ENCODE assay signal across 16 cellular contexts in genomic region chr7:150807616-150808438, GRCh38. TPM values are rescaled to one million over a fixed set of nuclear protein-coding genes. Genes with fewer than 3 reads are reported as not detected.
A peak's percentile ranks its signal among the peaks of the same experiment; 100 is the strongest.
DNase-seq lines count a peak whose midpoint lies in the region; ATAC-seq, FAIRE-seq and TF ChIP-seq lines count a peak whose summit lies in the region.
"Not testable (repeated sequence)": the region's sequence is repeated elsewhere in the genome, so short reads cannot be mapped to it uniquely, and the experiment has no call there.
"Had no signal": no experiment of that assay in that cellular context is flagged by ENCODE, and none has a peak within 500 bp of the region (broad histone marks: within the 10 kb centered on the region; RNA-seq: fewer than 3 reads in every experiment).

No MANE protein-coding gene starts in this region.

- not testable (repeated sequence) for H3F3A ChIP-seq in neural progenitor cell (ENCODE audit: low read depth)

- H3K9me3 ChIP-seq in colonic mucosa; neural progenitor cell (ENCODE audit: low read depth): not testable (repeated sequence)
- peaks cover 19% of the 10 kb centered on the region; the same call in 1 of the 2 replicates for H3K9me3 ChIP-seq in HepG2 (ENCODE audit: low read length)

- H3K4me1 Mint-ChIP-seq in neural progenitor cell = not testable (repeated sequence)

- not testable (repeated sequence) for BruUV-seq in HepG2 (replicated peaks; lab: Mats Ljungman, UMichigan)

- H3K36me3 Mint-ChIP-seq in neural progenitor cell = not testable (repeated sequence)

- H3K27me3 ChIP-seq in colonic mucosa; HepG2 (ENCODE audit: control insufficient read depth in 1 of 2, insufficient read depth in 2 of 2, low read length in 2 of 2); neural progenitor cell: not testable (repeated sequence)

- TF ChIP-seq RAD21 in HepG2 (CRISPR knock-in tag; IDR thresholded peaks at IDR 0.05) = not testable (repeated sequence)

- in situ Hi-C loops in HepG2 (cut with HindIII; ENCODE audit: extremely low pct_ligation_motif_present, low pct_unique_long_range_greater_than_20kb) = not testable (repeated sequence)

- not testable (repeated sequence) for H3K36me3 ChIP-seq in colonic mucosa; HepG2 (replicated peaks in 1 of 2; ENCODE audit: control insufficient read depth in 1 of 2, insufficient read depth in 2 of 2, low read length in 2 of 2); neural progenitor cell

- H3K79me2 ChIP-seq in HepG2 (ENCODE audit: insufficient read depth, low read length); neural progenitor cell (ENCODE audit: low read depth): not testable (repeated sequence)

- peak in 1 of 2 experiments; percentile 26; a peak in 2 of 4 replicates for TF ChIP-seq POLR2A in HepG2 (IDR thresholded peaks at IDR 0.05; ENCODE audit: insufficient read depth in 1 of 2, low read depth in 2 of 2, low read length in 2 of 2)

- not testable (repeated sequence) for H4K20me1 ChIP-seq in HepG2 (ENCODE audit: insufficient read depth, low read length); neural progenitor cell (ENCODE audit: low read depth)

- not testable (repeated sequence) for H3K4me3 ChIP-seq in colonic mucosa, neural progenitor cell
- peak overlapping the region in 2 of 3 experiments; percentile 44 to 64; a peak in 4 of 6 replicates for H3K4me3 ChIP-seq in HepG2 (replicated peaks in 1 of 3; ENCODE audit: insufficient read depth in 1 of 3, low read depth in 2 of 3, low read length in 3 of 3)

- H3K4me3 Mint-ChIP-seq in neural progenitor cell = not testable (repeated sequence)

- H3K27ac ChIP-seq in colonic mucosa (peak overlapping the region; percentile 76), HepG2 (ENCODE audit: extremely low read length, insufficient read depth, low read length) (peak overlapping the region; percentile 78)
- not testable (repeated sequence) for H3K27ac ChIP-seq in neural progenitor cell

- not testable (repeated sequence) for H3K4me1 ChIP-seq in colonic mucosa, neural progenitor cell
- H3K4me1 ChIP-seq in HepG2 (ENCODE audit: insufficient read depth, low read length) = peaks cover 19% of the 10 kb centered on the region

- TF ChIP-seq EP300 in HepG2 (IDR thresholded peaks at IDR 0.05; ENCODE audit: low read depth in 2 of 2, low read length in 2 of 2); HepG2 (CRISPR knock-in tag; IDR thresholded peaks at IDR 0.05; ENCODE audit: borderline replicate concordance): not testable (repeated sequence)

- POLR2A ChIA-PET in HepG2 (lab: Yijun Ruan, JAX) = interaction anchor here (1.5 kb wide), 1 partner anchor 61 kb away, joined by 5 read pairs; no protein-coding TSS in a partner anchor

- peaks cover 13% of the 10 kb centered on the region for H3K9me3 Mint-ChIP-seq in neural progenitor cell

- peak; percentile 71 for ATAC-seq in HepG2

- CTCF ChIA-PET in HepG2 (lab: Yijun Ruan, JAX; ENCODE audit: low intra/inter-chr PET ratio, low total read pairs) = not testable (repeated sequence)

- peak; percentile 83 for FAIRE-seq in HepG2 (lab: Jason Lieb, UNC)

- WGBS in HepG2 (ENCODE audit: low lambda C conversion rate) = 14% methylated on average over 7 of the region's 13 CpGs

- peak; percentile 26 for DNase-seq in DMS153 treated with DMSO at 0.1 percent for 48 hours (lab: John Stamatoyannopoulos, UW; ENCODE audit: unreplicated experiment)
- DNase-seq in NCI-H146 treated with DMSO at 0.1 percent for 48 hours (lab: John Stamatoyannopoulos, UW; ENCODE audit: unreplicated experiment) = peak; percentile 36
- DNase-seq in NCI-H748 (lab: John Stamatoyannopoulos, UW; ENCODE audit: unreplicated experiment) = peak; percentile 75
- DNase-seq in colonic mucosa = peak; percentile 85
- DNase-seq in HepG2 (ENCODE audit: low spot score) = peak; percentile 78
- not testable (repeated sequence) for DNase-seq in neural progenitor cell (ENCODE audit: low spot score)

- H3K27ac Mint-ChIP-seq in neural progenitor cell = not testable (repeated sequence)

- peak overlapping the region; percentile 42 for H2AFZ ChIP-seq in HepG2 (ENCODE audit: low read length)
- peak overlapping the region; percentile 69 for H2AFZ ChIP-seq in neural progenitor cell (replicated peaks)

- intact Hi-C loops in colonic mucosa (cut with DNase I); HepG2 (cut with micrococcal nuclease; ENCODE audit: unreplicated experiment): not testable (repeated sequence)

- not testable (repeated sequence) for H3K9ac ChIP-seq in colonic mucosa (ENCODE audit: low read depth in 2 of 2, low read length in 2 of 2); neural progenitor cell
- H3K9ac ChIP-seq in HepG2 (ENCODE audit: insufficient read depth, low read depth, low read length) = peak overlapping the region; percentile 46; the same call in 1 of the 2 replicates

- TF ChIP-seq CTCF in colonic mucosa (IDR thresholded peaks at IDR 0.05); neural progenitor cell (IDR thresholded peaks at IDR 0.05): not testable (repeated sequence)
- TF ChIP-seq CTCF in HepG2 (CRISPR knock-in tag; IDR thresholded peaks at IDR 0.05) = peak; percentile 30

- peak overlapping the region; percentile 85 for H3K4me2 ChIP-seq in HepG2 (ENCODE audit: low read depth, low read length)
- H3K4me2 ChIP-seq in neural progenitor cell = not testable (repeated sequence)

- H3K27me3 Mint-ChIP-seq in neural progenitor cell (ENCODE audit: insufficient read depth, low read depth) = not testable (repeated sequence)

RNA-seq across cellular contexts. Expression of gene TMEM176A, which starts 7.3 kb away (rescaled TPM):
- total RNA-seq in colonic mucosa (100 to 1,000 TPM; 130 to 170 TPM), HepG2 (2016; rRNA removed; fragmentation: Illumina TruSeq; extraction: Trizol) (not detected in 2 replicates), neural progenitor cell (ENCODE audit: low replicate concordance) (0.62 TPM in 1 of 2 replicates, not detected in the other)
- not detected in 2 replicates for total RNA-seq in HepG2 (2016; cell fraction: cytosol; rRNA removed; fragmentation: Illumina TruSeq; extraction: Trizol; ENCODE audit: low read depth)
- total RNA-seq in HepG2 (2016; cell fraction: insoluble cytoplasmic fraction; rRNA removed; fragmentation: Illumina TruSeq; extraction: Trizol) = not detected in 2 replicates
- not detected in 2 replicates for total RNA-seq in HepG2 (2016; cell fraction: membrane; rRNA removed; fragmentation: Illumina TruSeq; extraction: Trizol)
- total RNA-seq in HepG2 (2016; cell fraction: nucleus; rRNA removed; fragmentation: Illumina TruSeq; extraction: Trizol) = not detected in 2 replicates
- polyA plus RNA-seq in HepG2 (2011; rRNA removed) = not detected in 2 replicates
- polyA plus RNA-seq in HepG2 (2011; cell fraction: cytosol; rRNA removed) = not detected in 2 replicates
- not detected in 2 replicates for polyA plus RNA-seq in HepG2 (2011; cell fraction: nucleus; rRNA removed)
- not detected in 2 replicates for polyA plus RNA-seq in HepG2 (2012)
- polyA plus RNA-seq in HepG2 (2016; cell fraction: cytosol; fragmentation: Illumina TruSeq; extraction: Trizol; ENCODE audit: low read depth) = not detected in 2 replicates
- polyA plus RNA-seq in HepG2 (2016; cell fraction: insoluble cytoplasmic fraction; fragmentation: Illumina TruSeq; extraction: Trizol; ENCODE audit: low read depth) = not detected in 2 replicates
- polyA plus RNA-seq in HepG2 (2016; cell fraction: membrane; fragmentation: Illumina TruSeq; extraction: Trizol; ENCODE audit: low read depth) = not detected in 2 replicates
- not detected in 2 replicates for polyA plus RNA-seq in HepG2 (2016; cell fraction: nucleus; fragmentation: Illumina TruSeq; extraction: Trizol; ENCODE audit: insufficient read depth, low read depth)
- polyA minus RNA-seq in HepG2 (2011; rRNA and poly(A)+ RNA removed; ENCODE audit: low replicate concordance) = not detected in 2 replicates
- polyA minus RNA-seq in HepG2 (2011; cell fraction: cytosol; rRNA and poly(A)+ RNA removed) = not detected in 2 replicates
- polyA minus RNA-seq in HepG2 (2011; cell fraction: nucleus; rRNA and poly(A)+ RNA removed) = not detected in 2 replicates
- total RNA-seq: GM12878, GM23248, H7, PC-3, RPMI7951, SJCRH30 had no signal
- polyA plus RNA-seq: GM12878, GM23248 had no signal

RNA-seq across cellular contexts. Expression of gene TMEM176B, which starts 7.7 kb away (rescaled TPM):
- total RNA-seq in colonic mucosa (100 to 1,000 TPM; 154 to 256 TPM), HepG2 (2016; rRNA removed; fragmentation: Illumina TruSeq; extraction: Trizol) (not detected in 2 replicates), neural progenitor cell (ENCODE audit: low replicate concordance) (0.54 and 1.1 TPM in 2 replicates)
- total RNA-seq in HepG2 (2016; cell fraction: cytosol; rRNA removed; fragmentation: Illumina TruSeq; extraction: Trizol; ENCODE audit: low read depth) = not detected in 2 replicates
- total RNA-seq in HepG2 (2016; cell fraction: insoluble cytoplasmic fraction; rRNA removed; fragmentation: Illumina TruSeq; extraction: Trizol) = not detected in 2 replicates
- not detected in 2 replicates for total RNA-seq in HepG2 (2016; cell fraction: membrane; rRNA removed; fragmentation: Illumina TruSeq; extraction: Trizol)
- not detected in 2 replicates for total RNA-seq in HepG2 (2016; cell fraction: nucleus; rRNA removed; fragmentation: Illumina TruSeq; extraction: Trizol)
- polyA plus RNA-seq in HepG2 (2011; rRNA removed) = not detected in 2 replicates
- polyA plus RNA-seq in HepG2 (2011; cell fraction: cytosol; rRNA removed) = not detected in 2 replicates
- polyA plus RNA-seq in HepG2 (2011; cell fraction: nucleus; rRNA removed) = not detected in 2 replicates
- not detected in 2 replicates for polyA plus RNA-seq in HepG2 (2012)
- polyA plus RNA-seq in HepG2 (2016; cell fraction: cytosol; fragmentation: Illumina TruSeq; extraction: Trizol; ENCODE audit: low read depth) = not detected in 2 replicates
- not detected in 2 replicates for polyA plus RNA-seq in HepG2 (2016; cell fraction: insoluble cytoplasmic fraction; fragmentation: Illumina TruSeq; extraction: Trizol; ENCODE audit: low read depth)
- polyA plus RNA-seq in HepG2 (2016; cell fraction: membrane; fragmentation: Illumina TruSeq; extraction: Trizol; ENCODE audit: low read depth) = not detected in 2 replicates
- polyA plus RNA-seq in HepG2 (2016; cell fraction: nucleus; fragmentation: Illumina TruSeq; extraction: Trizol; ENCODE audit: insufficient read depth, low read depth) = not detected in 2 replicates
- polyA minus RNA-seq in HepG2 (2011; rRNA and poly(A)+ RNA removed; ENCODE audit: low replicate concordance) = not detected in 2 replicates
- polyA minus RNA-seq in HepG2 (2011; cell fraction: cytosol; rRNA and poly(A)+ RNA removed) = not detected in 2 replicates
- not detected in 2 replicates for polyA minus RNA-seq in HepG2 (2011; cell fraction: nucleus; rRNA and poly(A)+ RNA removed)
- total RNA-seq: CD8-positive, alpha-beta T cell; GM23248; M059J; NCI-H460; PC-3; RPMI7951; SJCRH30 had no signal
- polyA plus RNA-seq: GM23248 had no signal

RNA-seq across cellular contexts. Expression of gene AOC1, which starts 44.5 kb away (rescaled TPM):
- 100 to 1,000 TPM; 308 to 353 TPM for total RNA-seq in colonic mucosa
- not detected in 2 replicates for total RNA-seq in HepG2 (2016; rRNA removed; fragmentation: Illumina TruSeq; extraction: Trizol)
- total RNA-seq in HepG2 (2016; cell fraction: cytosol; rRNA removed; fragmentation: Illumina TruSeq; extraction: Trizol; ENCODE audit: low read depth) = not detected in 2 replicates
- not detected in 2 replicates for total RNA-seq in HepG2 (2016; cell fraction: insoluble cytoplasmic fraction; rRNA removed; fragmentation: Illumina TruSeq; extraction: Trizol)
- not detected in 2 replicates for total RNA-seq in HepG2 (2016; cell fraction: membrane; rRNA removed; fragmentation: Illumina TruSeq; extraction: Trizol)
- not detected in 2 replicates for total RNA-seq in HepG2 (2016; cell fraction: nucleus; rRNA removed; fragmentation: Illumina TruSeq; extraction: Trizol)
- not detected in 2 replicates for polyA plus RNA-seq in HepG2 (2011; rRNA removed)
- polyA plus RNA-seq in HepG2 (2011; cell fraction: cytosol; rRNA removed) = not detected in 2 replicates
- not detected in 2 replicates for polyA plus RNA-seq in HepG2 (2011; cell fraction: nucleus; rRNA removed)
- not detected in 2 replicates for polyA plus RNA-seq in HepG2 (2012)
- not detected in 2 replicates for polyA plus RNA-seq in HepG2 (2016; cell fraction: cytosol; fragmentation: Illumina TruSeq; extraction: Trizol; ENCODE audit: low read depth)
- not detected in 2 replicates for polyA plus RNA-seq in HepG2 (2016; cell fraction: insoluble cytoplasmic fraction; fragmentation: Illumina TruSeq; extraction: Trizol; ENCODE audit: low read depth)
- polyA plus RNA-seq in HepG2 (2016; cell fraction: membrane; fragmentation: Illumina TruSeq; extraction: Trizol; ENCODE audit: low read depth) = not detected in 2 replicates
- not detected in 2 replicates for polyA plus RNA-seq in HepG2 (2016; cell fraction: nucleus; fragmentation: Illumina TruSeq; extraction: Trizol; ENCODE audit: insufficient read depth, low read depth)
- polyA minus RNA-seq in HepG2 (2011; rRNA and poly(A)+ RNA removed; ENCODE audit: low replicate concordance) = not detected in 2 replicates
- polyA minus RNA-seq in HepG2 (2011; cell fraction: cytosol; rRNA and poly(A)+ RNA removed) = not detected in 2 replicates
- polyA minus RNA-seq in HepG2 (2011; cell fraction: nucleus; rRNA and poly(A)+ RNA removed) = not detected in 2 replicates
- not detected in 2 replicates for total RNA-seq in neural progenitor cell (ENCODE audit: low replicate concordance)
- total RNA-seq: A673; CD8-positive, alpha-beta T cell; GM12878; GM23248; H7; NCI-H460; PC-3; RPMI7951; SJCRH30 had no signal
- polyA plus RNA-seq: GM23248 had no signal

Comparison
In these comparisons a context has a peak if more than half of its experiments do, and no peak if none do; other contexts are left out.
1. RNA of gene TMEM176A, which starts 7.3 kb away (total RNA-seq): 130 to 170 TPM in colonic mucosa; not detected in HepG2 and 0.62 TPM in neural progenitor cell; every median in the first group is over 10 times any median in the second.
2. RNA of gene TMEM176B, which starts 7.7 kb away (total RNA-seq): 154 to 256 TPM in colonic mucosa; 0.54 to 1.1 TPM in neural progenitor cell and not detected in HepG2; every median in the first group is over 10 times any median in the second.
3. RNA of gene AOC1, which starts 44.5 kb away (total RNA-seq): 308 to 353 TPM in colonic mucosa; not detected in HepG2 and not detected in neural progenitor cell; every median in the first group is over 100 times any median in the second.